35 cellular contexts compared by ENCODE assay signal in the genomic region with DNA sequence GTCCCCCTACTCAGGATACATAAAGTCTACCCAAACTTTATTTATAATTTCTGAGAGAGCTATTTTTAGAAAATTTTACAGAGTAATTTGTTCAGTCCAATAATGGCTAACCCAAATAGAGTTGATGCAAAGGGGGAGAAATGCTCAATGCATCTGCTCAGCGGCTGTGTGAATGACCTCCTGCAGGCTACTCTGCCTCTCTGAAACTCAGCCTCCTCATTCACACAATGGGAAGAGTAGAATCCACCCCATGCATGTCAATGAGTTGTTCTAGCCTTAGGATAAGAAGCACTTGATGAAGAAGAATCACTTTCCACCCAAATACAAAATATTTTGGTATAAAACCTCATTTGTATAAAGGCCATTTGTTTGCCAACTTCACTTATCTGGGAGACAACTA.
DNase-seq lines count a peak whose midpoint lies in the region; ATAC-seq and TF ChIP-seq lines count a peak whose summit lies in the region.
"Had no signal": no experiment of that assay in that cellular context is flagged by ENCODE, and none has a peak within 500 bp of the region (broad histone marks: within the 10 kb centered on the region; RNA-seq: fewer than 3 reads in every experiment).

No MANE protein-coding gene starts in this region.

- no peaks in the 10 kb centered on the region for H3F3A ChIP-seq in GM23338 (replicated peaks; ENCODE audit: low read depth)
- no peaks in the 10 kb centered on the region for H3F3A ChIP-seq in neural progenitor cell (ENCODE audit: low read depth)

- CTCF ChIA-PET in WTC11 (lab: Charles Lee), result no interaction called here
- CTCF ChIA-PET in RWPE1 (lab: Yijun Ruan, JAX), result no interaction called here

- H3K4me1 Mint-ChIP-seq in GM23338 (peaks cover 5% of the 10 kb centered on the region; the same call in 1 of the 3 replicates), WTC11 (peaks cover 5% of the 10 kb centered on the region), neural progenitor cell (peaks cover 13% of the 10 kb centered on the region)
- H3K4me1 Mint-ChIP-seq: B cell; CD14-positive monocyte; CD4-positive, alpha-beta memory T cell; CD4-positive, CD25-positive, alpha-beta regulatory T cell; CD8-positive, alpha-beta memory T cell had no signal

- peak; percentile 58 for ATAC-seq in GM23338
- ATAC-seq in WTC11, result peak; percentile 56; the same call in 1 of the 2 replicates
- ATAC-seq in HG02970 (IDR thresholded peaks at IDR 0.05; ENCODE audit: low FRiP score, unreplicated experiment), result no peak
- ATAC-seq: A549; CD8-positive, alpha-beta T cell had no signal

- H3K27me3 ChIP-seq in GM23338 (ENCODE audit: insufficient read depth) (no peaks in the 10 kb centered on the region), NT2/D1 (ENCODE audit: insufficient read depth, insufficient read length) (no peaks in the 10 kb centered on the region), neural progenitor cell (no peaks in the 10 kb centered on the region)
- H3K27me3 ChIP-seq: BE2C; BLaER1; BLaER1 treated with 17β-estradiol and CSF1 and Interleukin-3, amounts not matched to agents 10 nM and 100 nM had no signal

- H3K9ac ChIP-seq in NT2/D1 (ENCODE audit: insufficient read length, low read depth) (no peak overlapping the region), neural progenitor cell (no peak overlapping the region)
- H3K9ac ChIP-seq: BLaER1; BLaER1 treated with 17β-estradiol and CSF1 and Interleukin-3, amounts not matched to agents 10 nM and 100 nM had no signal

- H3K4me1 ChIP-seq in GM23338 (ENCODE audit: insufficient read depth), result no peaks in the 10 kb centered on the region
- no peaks in the 10 kb centered on the region for H3K4me1 ChIP-seq in NT2/D1 (ENCODE audit: insufficient read depth, insufficient read length)
- H3K4me1 ChIP-seq in neural progenitor cell, result no peaks in the 10 kb centered on the region
- H3K4me1 ChIP-seq: A549; BE2C; BLaER1; BLaER1 treated with 17β-estradiol and CSF1 and Interleukin-3, amounts not matched to agents 10 nM and 100 nM; Caco-2 had no signal

- H3K9me3 Mint-ChIP-seq in GM23338 (no peaks in the 10 kb centered on the region), WTC11 (0 out of 2 replicates have a peak, but pooled peaks cover 5% of the 10 kb centered on the region), neural progenitor cell (peaks cover 2% of the 10 kb centered on the region)

- H3K36me3 Mint-ChIP-seq in GM23338 (ENCODE audit: low read depth) (no peaks in the 10 kb centered on the region), WTC11 (no peaks in the 10 kb centered on the region), neural progenitor cell (no peaks in the 10 kb centered on the region)
- H3K36me3 Mint-ChIP-seq: CD14-positive monocyte; CD4-positive, alpha-beta memory T cell; CD4-positive, CD25-positive, alpha-beta regulatory T cell; CD8-positive, alpha-beta memory T cell; CD8-positive, alpha-beta T cell had no signal

- 0 out of 2 replicates have a peak, but pooled peaks cover 5% of the 10 kb centered on the region for H3K9me3 ChIP-seq in NT2/D1 (ENCODE audit: insufficient read depth, low read length)
- no peaks in the 10 kb centered on the region for H3K9me3 ChIP-seq in neural progenitor cell (ENCODE audit: low read depth)
- H3K9me3 ChIP-seq: A549; BE2C; BLaER1; BLaER1 treated with 17β-estradiol and CSF1 and Interleukin-3, amounts not matched to agents 10 nM and 100 nM; Caco-2 had no signal

- H3K27ac ChIP-seq in GM23338 (ENCODE audit: low read depth) (no peak overlapping the region), neural progenitor cell (no peak overlapping the region), RWPE1 (no peak overlapping the region)
- H3K27ac ChIP-seq: 22Rv1; A549; BLaER1; BLaER1 treated with 17β-estradiol and CSF1 and Interleukin-3, amounts not matched to agents 10 nM and 100 nM; C4-2B had no signal

- H3K4me2 ChIP-seq in GM23338 (no peak overlapping the region), neural progenitor cell (no peak overlapping the region)
- H3K4me2 ChIP-seq: A549; BLaER1; BLaER1 treated with 17β-estradiol and CSF1 and Interleukin-3, amounts not matched to agents 10 nM and 100 nM had no signal

- TF ChIP-seq CTCF in GM23338 (conservative IDR thresholded peaks at IDR 0.05; ENCODE audit: low read depth in 2 of 2) (no peak), WTC11 (IDR thresholded peaks at IDR 0.05) (no peak), neural progenitor cell (IDR thresholded peaks at IDR 0.05) (no peak), RWPE1 (conservative IDR thresholded peaks at IDR 0.05; ENCODE audit: low read depth) (no peak)

- H3K36me3 ChIP-seq in GM23338 (ENCODE audit: insufficient read depth) (no peaks in the 10 kb centered on the region), NT2/D1 (ENCODE audit: insufficient read depth, insufficient read length, low read length) (no peaks in the 10 kb centered on the region), neural progenitor cell (no peaks in the 10 kb centered on the region)
- H3K36me3 ChIP-seq: BE2C; BLaER1; BLaER1 treated with 17β-estradiol and CSF1 and Interleukin-3, amounts not matched to agents 10 nM and 100 nM had no signal

- intact Hi-C loops in head of caudate nucleus (cut with DNase I), result no loop called here

- no peaks in the 10 kb centered on the region for H4K20me1 ChIP-seq in GM23338 (replicated peaks; ENCODE audit: insufficient read depth)
- no peaks in the 10 kb centered on the region for H4K20me1 ChIP-seq in neural progenitor cell (ENCODE audit: low read depth)
- H4K20me1 ChIP-seq: BLaER1; BLaER1 treated with 17β-estradiol and CSF1 and Interleukin-3, amounts not matched to agents 10 nM and 100 nM had no signal

- POLR2A ChIA-PET in WTC11 (lab: Charles Lee), result no interaction called here
- POLR2A ChIA-PET in RWPE1 (lab: Yijun Ruan, JAX; ENCODE audit: low non-redundant PET), result no interaction called here

- H3K4me3 Mint-ChIP-seq in GM23338, result no peak overlapping the region
- no peak overlapping the region for H3K4me3 Mint-ChIP-seq in WTC11
- no peak overlapping the region for H3K4me3 Mint-ChIP-seq in neural progenitor cell
- H3K4me3 Mint-ChIP-seq: B cell; CD14-positive monocyte; CD4-positive, alpha-beta memory T cell; CD4-positive, alpha-beta T cell; CD4-positive, CD25-positive, alpha-beta regulatory T cell; CD8-positive, alpha-beta memory T cell; CD8-positive, alpha-beta T cell had no signal

- H3K27me3 Mint-ChIP-seq in GM23338 (ENCODE audit: insufficient read depth, low read depth, poor library complexity), result peaks cover 2% of the 10 kb centered on the region
- H3K27me3 Mint-ChIP-seq in WTC11 (ENCODE audit: low read depth), result peaks cover 37% of the 10 kb centered on the region
- no peaks in the 10 kb centered on the region for H3K27me3 Mint-ChIP-seq in neural progenitor cell (ENCODE audit: insufficient read depth, low read depth)
- H3K27me3 Mint-ChIP-seq: B cell; CD4-positive, alpha-beta memory T cell; CD4-positive, alpha-beta T cell; CD4-positive, CD25-positive, alpha-beta regulatory T cell; CD8-positive, alpha-beta memory T cell had no signal

- H3K27ac Mint-ChIP-seq in GM23338 (no peak overlapping the region), WTC11 (no peak overlapping the region), neural progenitor cell (no peak overlapping the region)
- H3K27ac Mint-ChIP-seq: B cell; CD14-positive monocyte; CD4-positive, alpha-beta memory T cell; CD4-positive, alpha-beta T cell; CD4-positive, CD25-positive, alpha-beta regulatory T cell; CD8-positive, alpha-beta memory T cell; CD8-positive, alpha-beta T cell had no signal

- H2AFZ ChIP-seq in GM23338 (no peak overlapping the region), neural progenitor cell (replicated peaks) (no peak overlapping the region)

- H3K79me2 ChIP-seq in GM23338 (replicated peaks; ENCODE audit: insufficient read depth) (no peaks in the 10 kb centered on the region), neural progenitor cell (ENCODE audit: low read depth) (no peaks in the 10 kb centered on the region)

- H3K9me2 ChIP-seq in GM23338 (ENCODE audit: insufficient read depth), result 0 out of 2 replicates have a peak, but pooled peaks cover 2% of the 10 kb centered on the region

- H3K4me3 ChIP-seq in GM23338 (no peak overlapping the region), NT2/D1 (ENCODE audit: insufficient read length, low read depth) (no peak overlapping the region), neural progenitor cell (no peak overlapping the region)
- H3K4me3 ChIP-seq: A549; BLaER1; BLaER1 treated with 17β-estradiol and CSF1 and Interleukin-3, amounts not matched to agents 10 nM and 100 nM had no signal

- DNase-seq in GM23338 (ENCODE audit: low spot score) (no peak), NT2/D1 (ENCODE audit: low read depth, low spot score) (peak; percentile 18), WTC11 (ENCODE audit: low spot score) (no peak), neural progenitor cell (ENCODE audit: low spot score) (peak; percentile 22), head of caudate nucleus (no peak), RWPE1 (ENCODE audit: low spot score) (no peak)
- DNase-seq in stimulated activated CD4-positive, alpha-beta T cell treated with anti-CD3 and anti-CD28 coated beads, Interleukin-4, amount 100 ng/mL, for 1 hour, result no peak
- DNase-seq: 8988T; ACHN; AML-193; BE2C; C1 segment of cervical spinal cord; Caco-2; Calu3; CD4-positive, alpha-beta T cell; CD4-positive, CD25-positive, alpha-beta regulatory T cell; CD8-positive, alpha-beta memory T cell; CD8-positive, alpha-beta T cell; COR-L47; DMS 273 treated with DMSO at 0.1 percent for 48 hours; DMS153; DMS53; DMS79; DMS79 treated with DMSO at 0.1 percent for 48 hours; DND-41; EL had no signal

TF ChIP-seq in GM23338, 12 proteins besides CTCF, POLR2A, EP300 and RAD21 (continues in another document):
- TF ChIP-seq ZNF114 (CRISPR knock-in tag; IDR thresholded peaks at IDR 0.05), result no peak
- TF ChIP-seq EZH2 (IDR thresholded peaks at IDR 0.05; ENCODE audit: low read depth, unreplicated experiment), result no peak
- TF ChIP-seq CREB1 (CRISPR knock-in tag; IDR thresholded peaks at IDR 0.05; ENCODE audit: low read depth), result no peak
- no peak for TF ChIP-seq EZH2phosphoT487 (IDR thresholded peaks at IDR 0.05; ENCODE audit: unreplicated experiment)

TF ChIP-seq in WTC11, 78 proteins besides CTCF, POLR2A, EP300 and RAD21 (continues in another document):
- TF ChIP-seq CBFB (CRISPR knock-in tag; IDR thresholded peaks at IDR 0.05; ENCODE audit: low read depth) (no peak), ZBTB43 (CRISPR knock-in tag; IDR thresholded peaks at IDR 0.05) (no peak), TCF7 (CRISPR knock-in tag; IDR thresholded peaks at IDR 0.05; ENCODE audit: low read depth) (no peak), NR3C1 (CRISPR knock-in tag; conservative IDR thresholded peaks at IDR 0.05; ENCODE audit: low read depth) (no peak), MYBL2 (CRISPR knock-in tag; IDR thresholded peaks at IDR 0.05) (no peak)

Comparison
In these comparisons a context has a peak if more than half of its experiments do, and no peak if none do; other contexts are left out.
1. DNase-seq: peak in NT2/D1 (single experiment) and neural progenitor cell (single experiment); none in GM23338 (single experiment), WTC11 (single experiment), head of caudate nucleus (0 of 42), RWPE1 (single experiment) and stimulated activated CD4-positive, alpha-beta T cell treated with anti-CD3 and anti-CD28 coated beads, Interleukin-4, amount 100 ng/mL, for 1 hour (single experiment).